8 cellular contexts compared by ENCODE assay signal in the genomic region with DNA sequence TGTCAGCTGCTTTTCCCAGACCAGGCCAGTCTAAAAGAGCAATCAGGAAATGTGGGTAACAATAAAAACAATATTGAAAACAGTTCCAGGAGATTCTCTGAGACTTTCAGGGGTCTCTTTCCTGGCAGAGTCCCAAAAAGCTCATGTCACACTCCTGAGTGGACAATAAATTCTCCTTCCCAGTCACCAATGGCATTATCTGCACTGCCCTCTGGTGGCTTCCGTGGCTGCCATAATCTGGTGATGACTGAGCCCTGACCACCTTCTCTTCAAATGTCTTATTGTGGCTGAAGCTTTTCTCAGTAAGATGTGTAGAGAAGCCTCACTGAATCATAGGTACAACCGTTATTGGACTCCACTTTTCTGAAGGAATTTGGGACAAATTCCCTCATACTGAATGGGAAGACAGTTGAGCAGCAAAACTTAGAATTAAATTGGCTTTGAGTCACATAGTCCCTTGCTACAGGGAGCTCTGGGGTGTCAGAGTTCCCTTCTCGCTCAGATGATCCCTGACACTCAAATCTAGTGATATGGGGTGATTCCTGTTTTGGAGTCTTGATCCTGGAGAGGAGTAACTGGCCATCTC. TPM values are rescaled to one million over a fixed set of nuclear protein-coding genes. Genes with fewer than 3 reads are reported as not detected.
A peak's percentile ranks its signal among the peaks of the same experiment; 100 is the strongest.
DNase-seq lines count a peak whose midpoint lies in the region; ATAC-seq and TF ChIP-seq lines count a peak whose summit lies in the region.

No MANE protein-coding gene starts in this region.

- H3K27me3 ChIP-seq in brain microvascular endothelial cell (replicated peaks) (peaks cover 4% of the 10 kb centered on the region), tibial nerve (no peaks in the 10 kb centered on the region)

- H3K4me3 ChIP-seq in brain microvascular endothelial cell (ENCODE audit: low read depth, low read length): no peak overlapping the region
- no peak overlapping the region for H3K4me3 ChIP-seq in tibial nerve

- POLR2A ChIA-PET in RWPE1 (lab: Yijun Ruan, JAX; ENCODE audit: low non-redundant PET): no interaction called here

- no peaks in the 10 kb centered on the region for H3K9me3 ChIP-seq in tibial nerve

- peak; percentile 76 for ATAC-seq in HG02798 (IDR thresholded peaks at IDR 0.05; ENCODE audit: poor library complexity, unreplicated experiment)

- no peak overlapping the region for H3K27ac ChIP-seq in RWPE1
- H3K27ac ChIP-seq in brain microvascular endothelial cell: no peak overlapping the region
- H3K27ac ChIP-seq in tibial nerve: no peak overlapping the region

- DNase-seq in activated effector memory CD4-positive, alpha-beta T cell treated with anti-CD3 and anti-CD28 coated beads, Interleukin-2, amount 50 U/mL, for 16 hours: peak; percentile 74
- DNase-seq in activated effector memory CD4-positive, alpha-beta T cell treated with Interleukin-2 at 50 U/mL for 16 hours: no peak
- DNase-seq in RWPE1 (ENCODE audit: low spot score) (peak; percentile 11), brain microvascular endothelial cell (peak; percentile 37), lung microvascular endothelial cell (ENCODE audit: low read depth in 2 of 2) (peak; percentile 29 to 42), tibial nerve (ENCODE audit: low spot score in 2 of 2) (peak; percentile 24 to 49), NCI-H1048 (lab: John Stamatoyannopoulos, UW) (no peak)

- TF ChIP-seq POLR2A in tibial nerve (IDR thresholded peaks at IDR 0.05): no peak

- 48 to 63% methylated on average over 3 of the region's 3 CpGs for WGBS in tibial nerve, 2 donors

- H3K4me1 ChIP-seq in tibial nerve: no peaks in the 10 kb centered on the region

- CTCF ChIA-PET in RWPE1 (lab: Yijun Ruan, JAX): interaction anchor here (0.6 to 1.5 kb wide), 4 partner anchors 25 to 1861 kb away, joined by 3 to 4 read pairs (median 3); no protein-coding TSS in a partner anchor

- H3K36me3 ChIP-seq in brain microvascular endothelial cell (replicated peaks) (no peaks in the 10 kb centered on the region), tibial nerve (no peaks in the 10 kb centered on the region)

- in situ Hi-C loops in brain microvascular endothelial cell (cut with HindIII; ENCODE audit: low pct_ligation_motif_present, low sequenced_read_pairs): no loop called here

- TF ChIP-seq CTCF in RWPE1 (conservative IDR thresholded peaks at IDR 0.05; ENCODE audit: low read depth) (no peak), brain microvascular endothelial cell (IDR thresholded peaks at IDR 0.05; ENCODE audit: low read depth, low read length, missing control alignments) (peak; percentile 80), tibial nerve (IDR thresholded peaks at IDR 0.05) (peak in 4 of 5 experiments; percentile 14 to 46 (median 36))

- no peak for TF ChIP-seq EP300 in tibial nerve (IDR thresholded peaks at IDR 0.05)

RNA-seq across cellular contexts. Expression of a gene that starts 24.4 kb away (rescaled TPM):
- total RNA-seq in lung microvascular endothelial cell: 0.22 and 0.79 TPM in 2 replicates
- 1 to 10 TPM in 1 of 4 donors, under 1 TPM in 2, not detected in 1; under 0.01 to 1.5 (median 0.66) TPM for total RNA-seq in tibial nerve

Comparison
In these comparisons a context has a peak if more than half of its experiments do, and no peak if none do; other contexts are left out.
1. DNase-seq: peak in activated effector memory CD4-positive, alpha-beta T cell treated with anti-CD3 and anti-CD28 coated beads, Interleukin-2, amount 50 U/mL, for 16 hours (single experiment), RWPE1 (single experiment), brain microvascular endothelial cell (single experiment), lung microvascular endothelial cell (2 of 2) and tibial nerve (2 of 2); none in activated effector memory CD4-positive, alpha-beta T cell treated with Interleukin-2 at 50 U/mL for 16 hours (single experiment) and NCI-H1048 (single experiment).